In the genomic region with DNA sequence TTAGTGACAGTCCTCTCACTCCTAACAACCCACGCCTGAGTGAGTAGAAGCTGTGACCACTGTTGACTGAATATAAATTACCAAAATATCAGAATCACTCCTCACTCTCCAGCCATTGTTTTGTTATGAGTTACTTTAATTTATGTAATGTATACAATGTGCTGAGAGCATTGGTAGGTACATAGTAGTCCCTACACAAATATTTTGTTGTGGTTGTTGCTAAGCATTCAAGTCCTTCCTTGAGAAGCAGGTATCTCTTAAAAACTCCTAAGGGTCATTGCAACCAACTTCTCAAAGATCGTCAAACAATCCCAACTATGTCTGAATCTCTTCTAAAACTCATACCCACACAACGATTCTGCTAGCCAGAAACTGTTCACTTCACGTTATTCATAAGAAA, we compare ENCODE assay signal across 20 cellular contexts.
DNase-seq lines count a peak whose midpoint lies in the region; ATAC-seq and TF ChIP-seq lines count a peak whose summit lies in the region.
"Had no signal": no experiment of that assay in that cellular context is flagged by ENCODE, and none has a peak within 500 bp of the region (broad histone marks: within the 10 kb centered on the region; RNA-seq: fewer than 3 reads in every experiment).

No MANE protein-coding gene starts in this region.

- H3K27me3 Mint-ChIP-seq in Calu3 (ENCODE audit: unreplicated experiment), result no peaks in the 10 kb centered on the region
- H3K27me3 Mint-ChIP-seq in activated T-helper 17 cell treated with anti-CD3 and anti-CD28 coated beads, Interleukin-2, amount 50 U/mL, for 72 hours, result no peaks in the 10 kb centered on the region
- H3K27me3 Mint-ChIP-seq: CD4-positive, alpha-beta T cell had no signal

- BruUV-seq in Calu3 (replicated peaks; lab: Mats Ljungman, UMichigan) (no TSS peak), IMR-90 (replicated peaks; lab: Mats Ljungman, UMichigan) (no TSS peak)

- H3K9me3 Mint-ChIP-seq in Calu3 (ENCODE audit: low read depth, unreplicated experiment), result no peaks in the 10 kb centered on the region
- no peaks in the 10 kb centered on the region for H3K9me3 Mint-ChIP-seq in activated T-helper 17 cell treated with anti-CD3 and anti-CD28 coated beads, Interleukin-2, amount 50 U/mL, for 72 hours
- H3K9me3 Mint-ChIP-seq: CD4-positive, alpha-beta T cell; CD8-positive, alpha-beta T cell had no signal

- no peak for TF ChIP-seq CTCF in Calu3 (IDR thresholded peaks at IDR 0.05; ENCODE audit: unreplicated experiment)
- no peak for TF ChIP-seq CTCF in IMR-90 (conservative IDR thresholded peaks at IDR 0.05; ENCODE audit: low read depth, low read length)
- TF ChIP-seq CTCF in left lung (IDR thresholded peaks at IDR 0.05), result no peak

- peak overlapping the region; percentile 79 to 92 for H4K8ac ChIP-seq in IMR-90 (ENCODE audit: low read depth in 2 of 2, low read length in 2 of 2)

- H3K9me1 ChIP-seq in IMR-90 (ENCODE audit: insufficient read depth, low read length), result peaks cover 15% of the 10 kb centered on the region; the same call in 1 of the 2 replicates

- peaks cover 9 to 26% of the 10 kb centered on the region in 2 experiments; a peak in 3 of 4 replicates for H3K79me1 ChIP-seq in IMR-90 (ENCODE audit: low read depth in 1 of 2, low read length in 2 of 2)

- H2AK5ac ChIP-seq in IMR-90 (ENCODE audit: low read depth, low read length), result peak overlapping the region; percentile 98

- H2BK120ac ChIP-seq in IMR-90 (ENCODE audit: low read depth, low read length), result peak overlapping the region; percentile 92

- peak overlapping the region; percentile 93 for H4K91ac ChIP-seq in IMR-90 (ENCODE audit: insufficient read depth, low read depth, low read length)

- H3K4me3 ChIP-seq in IMR-90 (ENCODE audit: insufficient read depth, low read depth, low read length) (no peak overlapping the region), left lung (no peak overlapping the region)
- H3K4me3 ChIP-seq: A549; BLaER1 treated with 17β-estradiol and CSF1 and Interleukin-3, amounts not matched to agents 10 nM and 100 nM had no signal

- POLR2A ChIA-PET in IMR-90 (lab: Charles Lee; ENCODE audit: unreplicated experiment), result no interaction called here

- dilution Hi-C loops in IMR-90 (cut with HindIII; ENCODE audit: low sequenced_read_pairs, unreplicated experiment), result no loop called here

- peak overlapping the region; percentile 97 for H3K27ac Mint-ChIP-seq in Calu3 (ENCODE audit: unreplicated experiment)
- H3K27ac Mint-ChIP-seq in activated T-helper 17 cell treated with anti-CD3 and anti-CD28 coated beads, Interleukin-2, amount 50 U/mL, for 72 hours, result no peak overlapping the region
- H3K27ac Mint-ChIP-seq: B cell; CD4-positive, alpha-beta T cell; CD8-positive, alpha-beta T cell had no signal

- no peak overlapping the region for H3K4me2 ChIP-seq in IMR-90 (ENCODE audit: low read depth, low read length)
- H3K4me2 ChIP-seq: A549; BLaER1 treated with 17β-estradiol and CSF1 and Interleukin-3, amounts not matched to agents 10 nM and 100 nM had no signal

- H2BK15ac ChIP-seq in IMR-90 (ENCODE audit: low read depth, low read length), result peak overlapping the region; percentile 94; the same call in 2 of the 3 replicates

- CTCF ChIA-PET in Calu3 (lab: Charles Lee), result no interaction called here
- CTCF ChIA-PET in IMR-90 (lab: Yijun Ruan, JAX), result no interaction called here

- H3K4me1 Mint-ChIP-seq in Calu3 (ENCODE audit: low read depth, unreplicated experiment), result peaks cover 81% of the 10 kb centered on the region
- H3K4me1 Mint-ChIP-seq in activated T-helper 17 cell treated with anti-CD3 and anti-CD28 coated beads, Interleukin-2, amount 50 U/mL, for 72 hours, result no peaks in the 10 kb centered on the region
- H3K4me1 Mint-ChIP-seq: B cell had no signal

- ATAC-seq in IMR-90 (ENCODE audit: low read depth) (no peak), left lung (peak; percentile 10), left ventricle myocardium superior (no peak)
- ATAC-seq in activated T-helper 17 cell treated with anti-CD3 and anti-CD28 coated beads, Interleukin-2, amount 50 U/mL, for 72 hours (replicated peaks), result no peak
- ATAC-seq: A549; CD8-positive, alpha-beta T cell had no signal

- H3K4me1 ChIP-seq in IMR-90 (ENCODE audit: control insufficient read depth, insufficient read depth, low read length) (peaks cover 19% of the 10 kb centered on the region), left lung (peaks cover 0 to 4% of the 10 kb centered on the region in 2 donors)
- H3K4me1 ChIP-seq: BLaER1 treated with 17β-estradiol and CSF1 and Interleukin-3, amounts not matched to agents 10 nM and 100 nM had no signal

- peak overlapping the region; percentile 100 for H4K5ac ChIP-seq in IMR-90 (ENCODE audit: low read depth, low read length)

- H3K36me3 ChIP-seq in IMR-90 (ENCODE audit: control insufficient read depth, insufficient read depth, low read length) (no peaks in the 10 kb centered on the region), left lung (no peaks in the 10 kb centered on the region)
- H3K36me3 ChIP-seq: BLaER1 treated with 17β-estradiol and CSF1 and Interleukin-3, amounts not matched to agents 10 nM and 100 nM had no signal

- no peaks in the 10 kb centered on the region for H3K27me3 ChIP-seq in IMR-90 (ENCODE audit: control insufficient read depth, insufficient read depth, low read length)
- H3K27me3 ChIP-seq in left lung, result no peaks in the 10 kb centered on the region

- peaks cover 21% of the 10 kb centered on the region for H3K36me3 Mint-ChIP-seq in Calu3 (ENCODE audit: insufficient read depth, unreplicated experiment)
- H3K36me3 Mint-ChIP-seq in activated T-helper 17 cell treated with anti-CD3 and anti-CD28 coated beads, Interleukin-2, amount 50 U/mL, for 72 hours (ENCODE audit: low read depth), result no peaks in the 10 kb centered on the region
- H3K36me3 Mint-ChIP-seq: CD8-positive, alpha-beta T cell had no signal

- H4K20me1 ChIP-seq in IMR-90 (ENCODE audit: insufficient read depth, low read length), result no peaks in the 10 kb centered on the region
- H4K20me1 ChIP-seq: BLaER1 treated with 17β-estradiol and CSF1 and Interleukin-3, amounts not matched to agents 10 nM and 100 nM had no signal

- peak overlapping the region; percentile 89 for H2BK20ac ChIP-seq in IMR-90 (ENCODE audit: low read depth, low read length)

- H3K27ac ChIP-seq in IMR-90 (ENCODE audit: insufficient read depth, low read length) (peak overlapping the region; percentile 100), left lung (no peak overlapping the region)
- H3K27ac ChIP-seq: 22Rv1; BLaER1 treated with 17β-estradiol and CSF1 and Interleukin-3, amounts not matched to agents 10 nM and 100 nM; C4-2B had no signal

- H2AK9ac ChIP-seq in IMR-90 (replicated peaks; ENCODE audit: low read depth, low read length, poor library complexity), result no peak overlapping the region

- H3K4ac ChIP-seq in IMR-90 (ENCODE audit: low read depth, low read length), result peak overlapping the region; percentile 95; the same call in 1 of the 2 replicates

- peak overlapping the region; percentile 98 for H2BK5ac ChIP-seq in IMR-90 (ENCODE audit: low read depth, low read length, poor library complexity, severe bottlenecking)

- in situ Hi-C loops in IMR-90 (cut with MboI; ENCODE audit: low sequenced_read_pairs), result no loop called here

- no peak for TF ChIP-seq POLR2A in IMR-90 (IDR thresholded peaks at IDR 0.05; ENCODE audit: low read depth, low read length)

- no peak overlapping the region for H3K9ac ChIP-seq in IMR-90 (ENCODE audit: low read depth, low read length)
- H3K9ac ChIP-seq: BLaER1 treated with 17β-estradiol and CSF1 and Interleukin-3, amounts not matched to agents 10 nM and 100 nM had no signal

- intact Hi-C loops in Calu3 (cut with micrococcal nuclease; ENCODE audit: unreplicated experiment) (loop anchor here (5.0 kb wide), 1 partner anchor 156 kb away; no protein-coding TSS in a partner anchor), IMR-90 (cut with micrococcal nuclease) (loop anchor here (5.0 kb wide), 1 partner anchor 229 kb away; no protein-coding TSS in a partner anchor), left lung (cut with DNase I) (no loop called here), left ventricle myocardium superior (cut with micrococcal nuclease) (no loop called here)

- WGBS in IMR-90 (ENCODE audit: extremely low coverage in 2 of 2, insufficient read length in 1 of 2), 2 experiments, result 100% methylated on average over 1 of the region's 4 CpGs; no CpG with 5 or more reads in 1 of the 2 experiments

- H3K23ac ChIP-seq in IMR-90 (ENCODE audit: low read depth, low read length), result peak overlapping the region; percentile 80

- H2AFZ ChIP-seq in IMR-90 (replicated peaks; ENCODE audit: low read length, poor library complexity), result no peak overlapping the region

- DNase-seq in Calu3, result no peak
- DNase-seq in IMR-90, result no peak
- DNase-seq in left lung, result no peak
- DNase-seq in activated CD8-positive, alpha-beta memory T cell treated with anti-CD3 and anti-CD28 coated beads, Interleukin-2, amount 50 U/mL, for 48 hours, result no peak
- DNase-seq in left ventricle myocardium superior, result no peak
- DNase-seq: AML-193; Caco-2; CD4-positive, alpha-beta T cell; CD8-positive, alpha-beta T cell; DMS 273 treated with DMSO at 0.1 percent for 48 hours; DMS153; DMS53; DMS79 treated with DMSO at 0.1 percent for 48 hours; GF-D8 had no signal

- peak overlapping the region; percentile 100 for H3K18ac ChIP-seq in IMR-90 (ENCODE audit: low read depth, low read length)

- peak overlapping the region; percentile 90 for H3K14ac ChIP-seq in IMR-90 (replicated peaks; ENCODE audit: low read depth, low read length)

- H3K56ac ChIP-seq in IMR-90 (ENCODE audit: extremely low read depth, insufficient read depth, low read length), result peak overlapping the region; percentile 84; the same call in 1 of the 2 replicates

- no peak for TF ChIP-seq RAD21 in IMR-90 (IDR thresholded peaks at IDR 0.05; ENCODE audit: low read length)

- H3K9me3 ChIP-seq in IMR-90 (ENCODE audit: control insufficient read depth, insufficient read depth, low read length) (no peaks in the 10 kb centered on the region), left lung (no peaks in the 10 kb centered on the region)
- H3K9me3 ChIP-seq: A549; BLaER1 treated with 17β-estradiol and CSF1 and Interleukin-3, amounts not matched to agents 10 nM and 100 nM; Caco-2 had no signal

- no peak overlapping the region for H3K4me3 Mint-ChIP-seq in Calu3 (ENCODE audit: low read depth, unreplicated experiment)
- no peak overlapping the region for H3K4me3 Mint-ChIP-seq in activated T-helper 17 cell treated with anti-CD3 and anti-CD28 coated beads, Interleukin-2, amount 50 U/mL, for 72 hours
- H3K4me3 Mint-ChIP-seq: B cell; CD4-positive, alpha-beta T cell; CD8-positive, alpha-beta T cell had no signal

TF ChIP-seq in IMR-90, 13 proteins besides CTCF, POLR2A, EP300 and RAD21 (continues in another document):
- TF ChIP-seq CHD1 (IDR thresholded peaks at IDR 0.05; ENCODE audit: low read depth, low read length), result no peak
- no peak for TF ChIP-seq NFE2L2 (IDR thresholded peaks at IDR 0.05; ENCODE audit: low read depth, low read length)
- TF ChIP-seq CEBPB (IDR thresholded peaks at IDR 0.05; ENCODE audit: low read depth, low read length), result no peak
- no peak for TF ChIP-seq FOS (IDR thresholded peaks at IDR 0.05; ENCODE audit: low read depth, low read length)
- no peak for TF ChIP-seq MAFK (IDR thresholded peaks at IDR 0.05; ENCODE audit: low read depth, low read length)
- TF ChIP-seq MXI1 (IDR thresholded peaks at IDR 0.05; ENCODE audit: borderline replicate concordance, low read depth, low read length), result no peak
- no peak for TF ChIP-seq BHLHE40 (IDR thresholded peaks at IDR 0.05; ENCODE audit: low read depth, low read length)
- TF ChIP-seq RCOR1 (IDR thresholded peaks at IDR 0.05; ENCODE audit: insufficient replicate concordance, low read length), result no peak

Comparison
In these comparisons a context has a peak if more than half of its experiments do, and no peak if none do; other contexts are left out.
1. intact Hi-C loops: an anchor here in Calu3 (5.0 kb wide) and IMR-90 (5.0 kb wide); none called in left lung and left ventricle myocardium superior.